ENCODE assay signal across 10 cellular contexts in genomic region chr10:61814160-61814559, GRCh38.
"Had no signal": no experiment of that assay in that cellular context is flagged by ENCODE, and none has a peak within 500 bp of the region (broad histone marks: within the 10 kb centered on the region; RNA-seq: fewer than 3 reads in every experiment).

No MANE protein-coding gene starts in this region.

- H3K4me2 ChIP-seq: GM23338, KMS-11 had no signal

- H3K4me3 Mint-ChIP-seq: GM23338, H9 had no signal

- FAIRE-seq: H1, H54, HTR-8/SVneo had no signal

- DNase-seq: H9, HCEC 1CT, Karpas-422, KBM-7 had no signal

- H3K9ac ChIP-seq: KMS-11 had no signal

- H3K4me3 ChIP-seq: GM23338 had no signal

- H3K27ac Mint-ChIP-seq: GM23338, H9 had no signal

- ATAC-seq: GM23338 had no signal

- H2AFZ ChIP-seq: GM23338 had no signal

- H3K27ac ChIP-seq: HL-60, KMS-11 had no signal

- H3K9me3 Mint-ChIP-seq: GM23338, H9 had no signal

- H3K4me1 Mint-ChIP-seq: GM23338, H9 had no signal
